1 cellular context compared by ENCODE assay signal in genomic region chr9:36382484-36382883, GRCh38.
TF ChIP-seq lines count a peak whose summit lies in the region.

No MANE protein-coding gene starts in this region.

TF ChIP-seq in H1, 55 proteins besides CTCF, POLR2A, EP300 and RAD21:
- TF ChIP-seq TBP (IDR thresholded peaks at IDR 0.05; ENCODE audit: low read depth, low read length) (no peak), MAX (IDR thresholded peaks at IDR 0.05) (no peak), BRCA1 (IDR thresholded peaks at IDR 0.05; ENCODE audit: low read depth, low read length) (no peak), SIN3A (conservative IDR thresholded peaks at IDR 0.05 in 1 of 2, IDR thresholded peaks at IDR 0.05 in 1 of 2; ENCODE audit: low read depth in 1 of 2, low read length in 2 of 2) (no peak), SP2 (IDR thresholded peaks at IDR 0.05; ENCODE audit: low read length) (no peak), HDAC2 (IDR thresholded peaks at IDR 0.05; ENCODE audit: borderline replicate concordance in 1 of 2, low read depth in 2 of 2, low read length in 2 of 2) (no peak), RBBP5 (IDR thresholded peaks at IDR 0.05; ENCODE audit: borderline replicate concordance, low read depth, low read length) (no peak), YY1 (IDR thresholded peaks at IDR 0.05; ENCODE audit: low read depth, low read length) (no peak), MAFK (IDR thresholded peaks at IDR 0.05; ENCODE audit: low read depth, low read length) (no peak), GABPA (IDR thresholded peaks at IDR 0.05; ENCODE audit: borderline replicate concordance, insufficient read depth, low read length) (no peak), TAF1 (IDR thresholded peaks at IDR 0.05; ENCODE audit: low read depth, low read length) (no peak)
- TF ChIP-seq, protein P1, sequence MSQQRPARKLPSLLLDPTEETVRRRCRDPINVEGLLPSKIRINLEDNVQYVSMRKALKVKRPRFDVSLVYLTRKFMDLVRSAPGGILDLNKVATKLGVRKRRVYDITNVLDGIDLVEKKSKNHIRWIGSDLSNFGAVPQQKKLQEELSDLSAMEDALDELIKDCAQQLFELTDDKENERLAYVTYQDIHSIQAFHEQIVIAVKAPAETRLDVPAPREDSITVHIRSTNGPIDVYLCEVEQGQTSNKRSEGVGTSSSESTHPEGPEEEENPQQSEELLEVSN (IDR thresholded peaks at IDR 0.05): no peak
